Comparison of ENCODE assay signal across 22 cellular contexts in genomic region chr7:27765856-27766255, GRCh38.
"Had no signal": no experiment of that assay in that cellular context is flagged by ENCODE, and none has a peak within 500 bp of the region (broad histone marks: within the 10 kb centered on the region; RNA-seq: fewer than 3 reads in every experiment).

No MANE protein-coding gene starts in this region.

- H3K27ac ChIP-seq: coronary artery, dorsolateral prefrontal cortex, hepatocyte, left ventricle myocardium inferior, lower lobe of right lung, parathyroid adenoma, tibial artery, upper lobe of left lung, uterus had no signal

- H3K4me3 ChIP-seq: coronary artery, dorsolateral prefrontal cortex, hepatocyte, left ventricle myocardium inferior, lower lobe of right lung, tibial artery, upper lobe of left lung, uterus had no signal

- H3K27ac Mint-ChIP-seq: memory B cell; mesothelial cell of epicardium; nephron; stimulated activated memory B cell treated with anti-CD40 and anti-IgM and Interleukin-4, amounts not matched to agents 10 μg/mL and 1 μg/mL and 100 μg/mL, for 72 hours; stimulated activated naive CD8-positive, alpha-beta T cell treated with anti-CD3 and anti-CD28 coated beads, Interleukin-15, Interleukin-2, amounts not matched to agents 100 ng/mL and 50 ng/mL, for 24 hours had no signal

- H3K27me3 ChIP-seq: dorsolateral prefrontal cortex, hepatocyte, tibial artery, upper lobe of left lung, uterus had no signal

- H3K9ac ChIP-seq: parathyroid adenoma had no signal

- H3K9me3 ChIP-seq: lower lobe of right lung, tibial artery, upper lobe of left lung, uterus had no signal

- ATAC-seq: left cardiac atrium; lower lobe of right lung; stimulated activated memory B cell treated with anti-CD40 and anti-IgM and Interleukin-4, amounts not matched to agents 10 μg/mL and 1 μg/mL and 100 μg/mL, for 72 hours had no signal

- H2AFZ ChIP-seq: hepatocyte, parathyroid adenoma had no signal

- H3K4me3 Mint-ChIP-seq: memory B cell; mesothelial cell of epicardium; naive B cell; nephron; stimulated activated memory B cell treated with anti-CD40 and anti-IgM and Interleukin-4, amounts not matched to agents 10 μg/mL and 1 μg/mL and 100 μg/mL, for 72 hours; stimulated activated naive CD8-positive, alpha-beta T cell treated with anti-CD3 and anti-CD28 coated beads, Interleukin-15, Interleukin-2, amounts not matched to agents 100 ng/mL and 50 ng/mL, for 24 hours had no signal

- H3K36me3 ChIP-seq: uterus had no signal

- H3K27me3 Mint-ChIP-seq: memory B cell; naive B cell; stimulated activated memory B cell treated with anti-CD40 and anti-IgM and Interleukin-4, amounts not matched to agents 10 μg/mL and 1 μg/mL and 100 μg/mL, for 72 hours; stimulated activated naive CD8-positive, alpha-beta T cell treated with anti-CD3 and anti-CD28 coated beads, Interleukin-15, Interleukin-2, amounts not matched to agents 100 ng/mL and 50 ng/mL, for 24 hours had no signal

- H3K4me1 Mint-ChIP-seq: nephron had no signal

- H3K4me2 ChIP-seq: hepatocyte had no signal

- DNase-seq: dorsolateral prefrontal cortex; effector CD8-positive, alpha-beta T cell; foreskin melanocyte; head of caudate nucleus; kidney; left cardiac atrium; left ventricle myocardium inferior; lower lobe of right lung; naive B cell; occipital lobe; stimulated activated CD4-positive, alpha-beta T cell treated with anti-CD3 and anti-CD28 coated beads, Interleukin-4, amount 100 ng/mL, for 24 hours; tibial artery; upper lobe of left lung; uterus had no signal

- H3K4me1 ChIP-seq: uterus had no signal
